In the genomic region with DNA sequence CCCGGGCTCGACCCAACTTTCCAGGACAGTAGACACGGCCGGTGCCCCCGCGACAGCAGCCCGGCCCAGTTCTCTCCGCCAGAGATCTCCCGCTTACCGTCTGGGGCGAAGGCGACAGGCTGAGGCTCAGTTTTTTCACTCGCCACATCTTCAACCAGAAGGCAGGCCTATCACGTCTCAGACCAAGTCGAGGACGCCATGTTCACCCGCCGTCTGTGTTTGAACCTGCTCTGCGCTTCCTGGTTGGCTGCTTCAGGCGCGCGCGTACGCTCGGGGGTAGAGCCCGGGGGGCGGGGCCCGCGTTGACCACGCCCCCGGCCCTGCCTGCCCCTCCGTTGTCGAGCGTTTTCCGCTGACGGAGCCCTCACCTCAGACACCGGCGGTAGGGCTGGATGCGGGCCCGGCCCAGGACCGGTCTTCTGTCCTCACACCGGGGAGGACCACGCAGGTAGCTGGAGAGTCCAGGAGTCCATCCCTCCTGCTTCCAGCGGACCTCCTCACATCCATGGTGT, we compare ENCODE assay signal across 8 cellular contexts. TPM values are rescaled to one million over a fixed set of nuclear protein-coding genes. Genes with fewer than 3 reads are reported as not detected.
DNase-seq lines count a peak whose midpoint lies in the region; ATAC-seq and TF ChIP-seq lines count a peak whose summit lies in the region.

A gene with protein sequence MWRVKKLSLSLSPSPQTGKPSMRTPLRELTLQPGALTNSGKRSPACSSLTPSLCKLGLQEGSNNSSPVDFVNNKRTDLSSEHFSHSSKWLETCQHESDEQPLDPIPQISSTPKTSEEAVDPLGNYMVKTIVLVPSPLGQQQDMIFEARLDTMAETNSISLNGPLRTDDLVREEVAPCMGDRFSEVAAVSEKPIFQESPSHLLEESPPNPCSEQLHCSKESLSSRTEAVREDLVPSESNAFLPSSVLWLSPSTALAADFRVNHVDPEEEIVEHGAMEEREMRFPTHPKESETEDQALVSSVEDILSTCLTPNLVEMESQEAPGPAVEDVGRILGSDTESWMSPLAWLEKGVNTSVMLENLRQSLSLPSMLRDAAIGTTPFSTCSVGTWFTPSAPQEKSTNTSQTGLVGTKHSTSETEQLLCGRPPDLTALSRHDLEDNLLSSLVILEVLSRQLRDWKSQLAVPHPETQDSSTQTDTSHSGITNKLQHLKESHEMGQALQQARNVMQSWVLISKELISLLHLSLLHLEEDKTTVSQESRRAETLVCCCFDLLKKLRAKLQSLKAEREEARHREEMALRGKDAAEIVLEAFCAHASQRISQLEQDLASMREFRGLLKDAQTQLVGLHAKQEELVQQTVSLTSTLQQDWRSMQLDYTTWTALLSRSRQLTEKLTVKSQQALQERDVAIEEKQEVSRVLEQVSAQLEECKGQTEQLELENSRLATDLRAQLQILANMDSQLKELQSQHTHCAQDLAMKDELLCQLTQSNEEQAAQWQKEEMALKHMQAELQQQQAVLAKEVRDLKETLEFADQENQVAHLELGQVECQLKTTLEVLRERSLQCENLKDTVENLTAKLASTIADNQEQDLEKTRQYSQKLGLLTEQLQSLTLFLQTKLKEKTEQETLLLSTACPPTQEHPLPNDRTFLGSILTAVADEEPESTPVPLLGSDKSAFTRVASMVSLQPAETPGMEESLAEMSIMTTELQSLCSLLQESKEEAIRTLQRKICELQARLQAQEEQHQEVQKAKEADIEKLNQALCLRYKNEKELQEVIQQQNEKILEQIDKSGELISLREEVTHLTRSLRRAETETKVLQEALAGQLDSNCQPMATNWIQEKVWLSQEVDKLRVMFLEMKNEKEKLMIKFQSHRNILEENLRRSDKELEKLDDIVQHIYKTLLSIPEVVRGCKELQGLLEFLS (minus strand): TSS at position 227 of the 512 bp plus-strand sequence. CDS start 79 bp downstream, at position 148.

- no peak for TF ChIP-seq CTCF in lung (IDR thresholded peaks at IDR 0.05; ENCODE audit: control extremely low read depth, extremely low read depth)

- H3K9me3 Mint-ChIP-seq in CD8-positive, alpha-beta memory T cell: no peaks in the 10 kb centered on the region

- peak within 1 kb of the TSS; percentile 99 for H3K27ac ChIP-seq in CD8-positive, alpha-beta memory T cell (ENCODE audit: low read depth, low read length)
- H3K27ac ChIP-seq in lung (ENCODE audit: low read depth in 1 of 2, low read length in 1 of 2): peak within 1 kb of the TSS; percentile 91 to 94

- H3K4me1 ChIP-seq in CD8-positive, alpha-beta memory T cell (ENCODE audit: insufficient read depth, low read length): peaks cover 5% of the 10 kb centered on the region
- peaks cover 0 to 6% of the 10 kb centered on the region in 2 donors for H3K4me1 ChIP-seq in lung (ENCODE audit: control insufficient read depth in 2 of 2, insufficient read depth in 2 of 2, low read length in 2 of 2)

- no peaks in the 10 kb centered on the region for H3K36me3 ChIP-seq in CD8-positive, alpha-beta memory T cell (ENCODE audit: insufficient read depth, low read length)
- no peaks in the 10 kb centered on the region for H3K36me3 ChIP-seq in lung (ENCODE audit: control insufficient read depth in 2 of 2, insufficient read depth in 2 of 2, low read length in 2 of 2)

- peaks cover 19 to 25% (median 24%) of the 10 kb centered on the region in 3 donors for H3K4me1 Mint-ChIP-seq in CD8-positive, alpha-beta memory T cell

- peak within 1 kb of the TSS; percentile 89 to 99 (median 93) for H3K4me3 Mint-ChIP-seq in CD8-positive, alpha-beta memory T cell

- peaks cover 0 to 5% (median 0%) of the 10 kb centered on the region in 3 donors for H3K36me3 Mint-ChIP-seq in CD8-positive, alpha-beta memory T cell

- peak; percentile 77 for ATAC-seq in GM19468 (IDR thresholded peaks at IDR 0.05; ENCODE audit: extremely low read depth, unreplicated experiment)
- ATAC-seq in lung (ENCODE audit: insufficient read depth, low FRiP score): peak; percentile 99

- H3K4me3 ChIP-seq in CD8-positive, alpha-beta memory T cell (ENCODE audit: low read length): peak within 1 kb of the TSS; percentile 86
- H3K4me3 ChIP-seq in lung: peak within 1 kb of the TSS; percentile 59

- no peaks in the 10 kb centered on the region for H3K9me3 ChIP-seq in CD8-positive, alpha-beta memory T cell (ENCODE audit: low read length)
- H3K9me3 ChIP-seq in lung (ENCODE audit: control insufficient read depth in 2 of 2, insufficient read depth in 1 of 2, low read length in 1 of 2): no peaks in the 10 kb centered on the region

- POLR2A ChIA-PET in CD8-positive, alpha-beta memory T cell (lab: Charles Lee): interaction anchor here (1.0 to 3.4 kb wide), 10 partner anchors 22 to 242 kb away, joined by 3 to 39 read pairs (median 6); a partner anchor contains a TSS

- 0 to 1% methylated on average over 41 to 44 of the region's 44 CpGs for WGBS in lung, 2 donors

- H3K27ac Mint-ChIP-seq in CD8-positive, alpha-beta memory T cell: peak within 1 kb of the TSS; percentile 95 to 100 (median 99)

- no peaks in the 10 kb centered on the region for H3K27me3 ChIP-seq in CD8-positive, alpha-beta memory T cell (ENCODE audit: insufficient read depth, low read length, poor library complexity, severe bottlenecking)
- no peaks in the 10 kb centered on the region for H3K27me3 ChIP-seq in lung (ENCODE audit: control insufficient read depth, insufficient read depth)

- CTCF ChIA-PET in CD8-positive, alpha-beta memory T cell (lab: Charles Lee): interaction anchor here (1.3 to 2.4 kb wide), 2 partner anchors 14 to 28 kb away, joined by 9 to 10 read pairs; a partner anchor contains a TSS

- peak; percentile 92 to 96 (median 95) for DNase-seq in CD8-positive, alpha-beta memory T cell
- DNase-seq in HS-5 (ENCODE audit: low read depth) (peak; percentile 61), NK-92 (lab: John Stamatoyannopoulos, UW; ENCODE audit: unreplicated experiment) (peak; percentile 56), lung (ENCODE audit: low spot score) (peak; percentile 91)
- peak; percentile 96 for DNase-seq in activated CD8-positive, alpha-beta memory T cell treated with anti-CD3 and anti-CD28 coated beads for 24 hours
- DNase-seq in effector CD8-positive, alpha-beta T cell (lab: John Stamatoyannopoulos, UW): peak; percentile 90
- peak; percentile 84 to 93 (median 88) for DNase-seq in stimulated activated CD4-positive, alpha-beta T cell treated with anti-CD3 and anti-CD28 coated beads, TNF-alpha, amount 100 ng/mL, for 24 hours (ENCODE audit: low read depth in 3 of 3)

- H3K27me3 Mint-ChIP-seq in CD8-positive, alpha-beta memory T cell: no peaks in the 10 kb centered on the region

RNA-seq across cellular contexts. Expression of the gene that starts here (rescaled TPM):
- total RNA-seq in CD8-positive, alpha-beta memory T cell: 10 to 100 TPM; 77.8 to 79.7 TPM
- polyA plus RNA-seq in CD8-positive, alpha-beta memory T cell: 3.5 TPM
- 10 to 100 TPM; 10.5 to 15.0 TPM for total RNA-seq in lung
- polyA plus RNA-seq in lung: 1 to 10 TPM; 6.3 to 9.9 TPM

Comparison
In these comparisons a context has a peak if more than half of its experiments do, and no peak if none do; other contexts are left out.
1. Peak in every context shown above with its lines: DNase-seq, ATAC-seq, H3K4me3 ChIP-seq and H3K27ac ChIP-seq.
2. RNA of the gene that starts here (total RNA-seq): 77.8 to 79.7 TPM in CD8-positive, alpha-beta memory T cell; 10.5 to 15.0 TPM in lung; every median in the first group is over 4 times any median in the second.